17 cellular contexts compared by ENCODE assay signal in genomic region chr9:121812159-121812735, GRCh38.
DNase-seq lines count a peak whose midpoint lies in the region; ATAC-seq and TF ChIP-seq lines count a peak whose summit lies in the region.
"Had no signal": no experiment of that assay in that cellular context is flagged by ENCODE, and none has a peak within 500 bp of the region (broad histone marks: within the 10 kb centered on the region; RNA-seq: fewer than 3 reads in every experiment).

No MANE protein-coding gene starts in this region.

- WGBS in heart right ventricle, 2 donors: 91 to 93% methylated on average over 12 of the region's 12 CpGs

- H3K4me3 Mint-ChIP-seq in endothelial cell (ENCODE audit: unreplicated experiment): no peak overlapping the region
- H3K4me3 Mint-ChIP-seq in nephron progenitor cell: no peak overlapping the region
- H3K4me3 Mint-ChIP-seq: CD14-positive monocyte; CD4-positive, alpha-beta memory T cell had no signal

- H3K4me1 ChIP-seq in upper lobe of right lung (no peaks in the 10 kb centered on the region), heart right ventricle (no peaks in the 10 kb centered on the region)
- H3K4me1 ChIP-seq: A549 had no signal

- H3K4me1 Mint-ChIP-seq in endothelial cell (ENCODE audit: unreplicated experiment) (peaks cover 9% of the 10 kb centered on the region), nephron progenitor cell (peaks cover 36% of the 10 kb centered on the region)
- H3K4me1 Mint-ChIP-seq: CD14-positive monocyte; CD4-positive, alpha-beta memory T cell had no signal

- H3K36me3 Mint-ChIP-seq in endothelial cell (ENCODE audit: low read depth, unreplicated experiment) (peaks cover 4% of the 10 kb centered on the region), nephron progenitor cell (ENCODE audit: low read depth) (no peaks in the 10 kb centered on the region)
- H3K36me3 Mint-ChIP-seq: CD14-positive monocyte; CD4-positive, alpha-beta memory T cell had no signal

- peak overlapping the region; percentile 52 for H3K27ac Mint-ChIP-seq in endothelial cell (ENCODE audit: unreplicated experiment)
- H3K27ac Mint-ChIP-seq in nephron progenitor cell: peak overlapping the region; percentile 65
- H3K27ac Mint-ChIP-seq: CD14-positive monocyte; CD4-positive, alpha-beta memory T cell had no signal

- ATAC-seq in upper lobe of right lung (no peak), HG03520 (IDR thresholded peaks at IDR 0.05; ENCODE audit: unreplicated experiment) (no peak), heart right ventricle (no peak)
- ATAC-seq in activated CD4-positive, CD25-positive, alpha-beta regulatory T cell treated with anti-CD3 and anti-CD28 coated beads, Interleukin-2, amount 50 U/mL, for 24 hours: no peak
- ATAC-seq: A549, HCT116 had no signal

- no peaks in the 10 kb centered on the region for H3K9me3 ChIP-seq in upper lobe of right lung
- H3K9me3 ChIP-seq in heart right ventricle: no peaks in the 10 kb centered on the region
- H3K9me3 ChIP-seq: A549, BLaER1 had no signal

- H3K27me3 Mint-ChIP-seq in endothelial cell (ENCODE audit: unreplicated experiment) (peaks cover 7% of the 10 kb centered on the region), nephron progenitor cell (ENCODE audit: low read depth, poor library complexity) (peaks cover 21% of the 10 kb centered on the region)
- H3K27me3 Mint-ChIP-seq: CD4-positive, alpha-beta memory T cell had no signal

- H3K9me3 Mint-ChIP-seq in endothelial cell (ENCODE audit: unreplicated experiment) (no peaks in the 10 kb centered on the region), nephron progenitor cell (no peaks in the 10 kb centered on the region)
- H3K9me3 Mint-ChIP-seq: CD4-positive, alpha-beta memory T cell had no signal

- DNase-seq in NCI-H2171 treated with DMSO at 0.1 percent for 48 hours (lab: John Stamatoyannopoulos, UW): peak; percentile 10
- no peak for DNase-seq in NCI-H2171 (lab: John Stamatoyannopoulos, UW)
- no peak for DNase-seq in endothelial cell (ENCODE audit: low spot score)
- no peak for DNase-seq in nephron progenitor cell
- peak; percentile 51 for DNase-seq in upper lobe of right lung
- DNase-seq in heart right ventricle: no peak
- DNase-seq: CD4-positive, alpha-beta memory T cell; DMS153; DMS79; GDM1 had no signal

- H3K27me3 ChIP-seq in upper lobe of right lung: no peaks in the 10 kb centered on the region
- peaks cover 0 to 3% (median 0%) of the 10 kb centered on the region in 7 donors for H3K27me3 ChIP-seq in heart right ventricle
- H3K27me3 ChIP-seq: BLaER1 had no signal

- H3K4me3 ChIP-seq in upper lobe of right lung: no peak overlapping the region
- H3K4me3 ChIP-seq in heart right ventricle: no peak overlapping the region
- H3K4me3 ChIP-seq: A549, BLaER1 had no signal

- TF ChIP-seq CTCF in endothelial cell (IDR thresholded peaks at IDR 0.05; ENCODE audit: unreplicated experiment) (no peak), nephron progenitor cell (IDR thresholded peaks at IDR 0.05) (no peak), upper lobe of right lung (IDR thresholded peaks at IDR 0.05) (no peak), heart right ventricle (IDR thresholded peaks at IDR 0.05) (no peak)

- H3K36me3 ChIP-seq in upper lobe of right lung (no peaks in the 10 kb centered on the region), heart right ventricle (no peaks in the 10 kb centered on the region)
- H3K36me3 ChIP-seq: BLaER1 had no signal

- H3K27ac ChIP-seq in upper lobe of right lung (no peak overlapping the region), heart right ventricle (no peak overlapping the region)
- H3K27ac ChIP-seq: 22Rv1, A549, BLaER1 had no signal

- intact Hi-C loops in upper lobe of right lung (cut with DNase I) (no loop called here), heart right ventricle (cut with DNase I) (no loop called here)

Comparison
In these comparisons a context has a peak if more than half of its experiments do, and no peak if none do; other contexts are left out.
1. DNase-seq: peak in NCI-H2171 treated with DMSO at 0.1 percent for 48 hours (single experiment) and upper lobe of right lung (single experiment); none in NCI-H2171 (single experiment), endothelial cell (single experiment), nephron progenitor cell (single experiment) and heart right ventricle (0 of 2).